ENCODE assay signal across 1 cellular context in genomic region chr22:48575567-48576332, GRCh38.
TF ChIP-seq lines count a peak whose summit lies in the region.

No MANE protein-coding gene starts in this region.

TF ChIP-seq in WTC11, 78 proteins besides CTCF, POLR2A, EP300 and RAD21 (continued from another document):
- TF ChIP-seq AR (CRISPR knock-in tag; IDR thresholded peaks at IDR 0.05) (no peak), ZMAT4 (CRISPR knock-in tag; IDR thresholded peaks at IDR 0.05) (no peak), ZNF396 (CRISPR knock-in tag; IDR thresholded peaks at IDR 0.05; ENCODE audit: borderline replicate concordance) (no peak), JUN (CRISPR knock-in tag; IDR thresholded peaks at IDR 0.05) (no peak), ZNF512 (CRISPR knock-in tag; IDR thresholded peaks at IDR 0.05; ENCODE audit: borderline replicate concordance) (no peak)
TF ChIP-seq in WTC11: peak in this region for 0.
